ENCODE assay signal across 1 cellular context in the genomic region with DNA sequence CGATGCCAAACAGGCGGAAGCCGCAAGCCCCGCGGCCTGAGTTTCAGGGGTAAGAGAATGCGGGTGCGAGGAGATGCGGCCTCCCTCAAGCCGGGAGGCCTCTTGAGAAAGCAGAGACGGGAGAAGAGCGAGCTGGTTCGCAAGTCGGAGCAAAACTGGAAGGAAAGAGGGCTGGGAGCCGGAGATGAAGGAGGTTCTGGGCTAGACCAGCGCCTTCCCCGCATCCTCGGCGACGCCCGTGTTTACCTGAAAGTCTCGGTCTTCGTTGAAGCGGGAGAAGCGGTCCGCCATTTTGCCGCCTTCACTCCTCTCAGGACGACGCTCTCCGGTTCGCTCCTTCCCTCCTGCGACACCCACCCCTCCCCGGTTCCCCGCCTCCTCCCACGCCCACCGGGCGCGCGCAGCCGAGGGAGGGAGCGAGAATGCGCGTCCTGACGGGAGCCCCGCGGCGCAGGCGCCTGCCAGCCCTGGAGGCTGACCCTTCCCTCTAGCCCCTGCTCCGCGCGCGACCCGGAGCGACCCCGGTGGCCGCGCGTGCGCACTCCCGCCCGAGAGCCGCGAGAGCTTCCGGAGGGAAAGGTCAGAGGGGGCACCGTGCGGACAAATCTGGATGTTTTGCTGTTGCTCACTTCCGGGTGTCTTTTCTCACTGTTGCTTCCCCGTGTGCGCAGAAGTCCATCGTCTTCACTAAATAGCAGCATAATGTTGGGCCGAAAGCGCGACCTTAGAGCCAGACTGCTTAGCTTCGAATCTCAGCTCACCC.
TF ChIP-seq lines count a peak whose summit lies in the region.

Gene GPATCH8 (minus strand): TSS at position 327 of the 763 bp plus-strand sequence. CDS start 36 bp downstream, at position 291.

TF ChIP-seq in HepG2, 621 proteins besides CTCF, POLR2A, EP300 and RAD21 (continued from another document and continues in another):
- TF ChIP-seq, protein P1, sequence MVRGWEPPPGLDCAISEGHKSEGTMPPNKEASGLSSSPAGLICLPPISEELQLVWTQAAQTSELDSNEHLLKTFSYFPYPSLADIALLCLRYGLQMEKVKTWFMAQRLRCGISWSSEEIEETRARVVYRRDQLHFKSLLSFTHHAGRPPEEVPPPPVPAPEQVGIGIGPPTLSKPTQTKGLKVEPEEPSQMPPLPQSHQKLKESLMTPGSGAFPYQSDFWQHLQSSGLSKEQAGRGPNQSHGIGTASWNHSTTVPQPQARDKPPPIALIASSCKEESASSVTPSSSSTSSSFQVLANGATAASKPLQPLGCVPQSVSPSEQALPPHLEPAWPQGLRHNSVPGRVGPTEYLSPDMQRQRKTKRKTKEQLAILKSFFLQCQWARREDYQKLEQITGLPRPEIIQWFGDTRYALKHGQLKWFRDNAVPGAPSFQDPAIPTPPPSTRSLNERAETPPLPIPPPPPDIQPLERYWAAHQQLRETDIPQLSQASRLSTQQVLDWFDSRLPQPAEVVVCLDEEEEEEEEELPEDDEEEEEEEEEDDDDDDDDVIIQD (CRISPR knock-in tag; IDR thresholded peaks at IDR 0.05; ENCODE audit: low read depth): 0 out of 2 replicates have a peak, but pooled peaks have one; percentile 75
- TF ChIP-seq GATAD2A (CRISPR knock-in tag; IDR thresholded peaks at IDR 0.05) (peak; percentile 66; the same call in 1 of the 2 replicates), DMAP1 (CRISPR knock-in tag; IDR thresholded peaks at IDR 0.05) (peak; percentile 86), NFKB2 (CRISPR knock-in tag; IDR thresholded peaks at IDR 0.05; ENCODE audit: borderline replicate concordance) (peak; percentile 74; the same call in 1 of the 2 replicates), ZBTB49 (CRISPR knock-in tag; IDR thresholded peaks at IDR 0.05; ENCODE audit: borderline replicate concordance) (peak; percentile 91; the same call in 1 of the 2 replicates), DPF2 (CRISPR knock-in tag; IDR thresholded peaks at IDR 0.05; ENCODE audit: borderline replicate concordance, low read depth) (0 out of 2 replicates have a peak, but pooled peaks have one; percentile 12), KLF9 (CRISPR knock-in tag; IDR thresholded peaks at IDR 0.05; ENCODE audit: low read depth) (peak; percentile 86; the same call in 1 of the 2 replicates), SMC3 (IDR thresholded peaks at IDR 0.05; ENCODE audit: low read length) (no peak), MIER2 (CRISPR knock-in tag; IDR thresholded peaks at IDR 0.05) (no peak; the same call in 1 of the 2 replicates), ZNF597 (CRISPR knock-in tag; IDR thresholded peaks at IDR 0.05) (no peak), ZNF12 (CRISPR knock-in tag; IDR thresholded peaks at IDR 0.05) (peak; percentile 72), PHF20 (CRISPR knock-in tag; IDR thresholded peaks at IDR 0.05) (peak; percentile 94), SNAPC2 (CRISPR knock-in tag; IDR thresholded peaks at IDR 0.05) (peak; percentile 94; the same call in 1 of the 2 replicates), ZNF441 (CRISPR knock-in tag; IDR thresholded peaks at IDR 0.05; ENCODE audit: borderline replicate concordance) (peak; percentile 62; the same call in 1 of the 2 replicates), PRPF4 (IDR thresholded peaks at IDR 0.05; ENCODE audit: low read depth, low read length, poor library complexity, severe bottlenecking) (no peak), ZNF564 (CRISPR knock-in tag; IDR thresholded peaks at IDR 0.05) (peak; percentile 67; the same call in 1 of the 2 replicates), FOXA3 (CRISPR knock-in tag; IDR thresholded peaks at IDR 0.05) (0 out of 2 replicates have a peak, but pooled peaks have one; percentile 13), BRD4 (CRISPR knock-in tag; IDR thresholded peaks at IDR 0.05) (0 out of 2 replicates have a peak, but pooled peaks have one; percentile 64), MIER3 (CRISPR knock-in tag; IDR thresholded peaks at IDR 0.05; ENCODE audit: borderline replicate concordance) (peak; percentile 59; the same call in 1 of the 2 replicates), MIXL1 (CRISPR knock-in tag; IDR thresholded peaks at IDR 0.05) (0 out of 2 replicates have a peak, but pooled peaks have one; percentile 22), THAP9 (CRISPR knock-in tag; IDR thresholded peaks at IDR 0.05; ENCODE audit: borderline replicate concordance) (peak; percentile 77), KDM3A (CRISPR knock-in tag; IDR thresholded peaks at IDR 0.05; ENCODE audit: low read depth) (peak; percentile 3), KLF15 (CRISPR knock-in tag; IDR thresholded peaks at IDR 0.05; ENCODE audit: borderline replicate concordance) (no peak), SMARCE1 (IDR thresholded peaks at IDR 0.05; ENCODE audit: borderline replicate concordance) (no peak), FOXC1 (CRISPR knock-in tag; IDR thresholded peaks at IDR 0.05; ENCODE audit: borderline replicate concordance) (peak; percentile 91), ZBTB14 (CRISPR knock-in tag; IDR thresholded peaks at IDR 0.05) (peak; percentile 98), PHF5A (CRISPR knock-in tag; IDR thresholded peaks at IDR 0.05; ENCODE audit: low read depth, unreplicated experiment) (peak; percentile 49), HHEX (CRISPR knock-in tag; IDR thresholded peaks at IDR 0.05) (no peak)
- TF ChIP-seq, protein P2, sequence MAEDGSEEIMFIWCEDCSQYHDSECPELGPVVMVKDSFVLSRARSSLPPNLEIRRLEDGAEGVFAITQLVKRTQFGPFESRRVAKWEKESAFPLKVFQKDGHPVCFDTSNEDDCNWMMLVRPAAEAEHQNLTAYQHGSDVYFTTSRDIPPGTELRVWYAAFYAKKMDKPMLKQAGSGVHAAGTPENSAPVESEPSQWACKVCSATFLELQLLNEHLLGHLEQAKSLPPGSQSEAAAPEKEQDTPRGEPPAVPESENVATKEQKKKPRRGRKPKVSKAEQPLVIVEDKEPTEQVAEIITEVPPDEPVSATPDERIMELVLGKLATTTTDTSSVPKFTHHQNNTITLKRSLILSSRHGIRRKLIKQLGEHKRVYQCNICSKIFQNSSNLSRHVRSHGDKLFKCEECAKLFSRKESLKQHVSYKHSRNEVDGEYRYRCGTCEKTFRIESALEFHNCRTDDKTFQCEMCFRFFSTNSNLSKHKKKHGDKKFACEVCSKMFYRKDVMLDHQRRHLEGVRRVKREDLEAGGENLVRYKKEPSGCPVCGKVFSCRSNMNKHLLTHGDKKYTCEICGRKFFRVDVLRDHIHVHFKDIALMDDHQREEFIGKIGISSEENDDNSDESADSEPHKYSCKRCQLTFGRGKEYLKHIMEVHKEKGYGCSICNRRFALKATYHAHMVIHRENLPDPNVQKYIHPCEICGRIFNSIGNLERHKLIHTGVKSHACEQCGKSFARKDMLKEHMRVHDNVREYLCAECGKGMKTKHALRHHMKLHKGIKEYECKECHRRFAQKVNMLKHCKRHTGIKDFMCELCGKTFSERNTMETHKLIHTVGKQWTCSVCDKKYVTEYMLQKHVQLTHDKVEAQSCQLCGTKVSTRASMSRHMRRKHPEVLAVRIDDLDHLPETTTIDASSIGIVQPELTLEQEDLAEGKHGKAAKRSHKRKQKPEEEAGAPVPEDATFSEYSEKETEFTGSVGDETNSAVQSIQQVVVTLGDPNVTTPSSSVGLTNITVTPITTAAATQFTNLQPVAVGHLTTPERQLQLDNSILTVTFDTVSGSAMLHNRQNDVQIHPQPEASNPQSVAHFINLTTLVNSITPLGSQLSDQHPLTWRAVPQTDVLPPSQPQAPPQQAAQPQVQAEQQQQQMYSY (CRISPR knock-in tag; IDR thresholded peaks at IDR 0.05): no peak
- TF ChIP-seq, protein P3, sequence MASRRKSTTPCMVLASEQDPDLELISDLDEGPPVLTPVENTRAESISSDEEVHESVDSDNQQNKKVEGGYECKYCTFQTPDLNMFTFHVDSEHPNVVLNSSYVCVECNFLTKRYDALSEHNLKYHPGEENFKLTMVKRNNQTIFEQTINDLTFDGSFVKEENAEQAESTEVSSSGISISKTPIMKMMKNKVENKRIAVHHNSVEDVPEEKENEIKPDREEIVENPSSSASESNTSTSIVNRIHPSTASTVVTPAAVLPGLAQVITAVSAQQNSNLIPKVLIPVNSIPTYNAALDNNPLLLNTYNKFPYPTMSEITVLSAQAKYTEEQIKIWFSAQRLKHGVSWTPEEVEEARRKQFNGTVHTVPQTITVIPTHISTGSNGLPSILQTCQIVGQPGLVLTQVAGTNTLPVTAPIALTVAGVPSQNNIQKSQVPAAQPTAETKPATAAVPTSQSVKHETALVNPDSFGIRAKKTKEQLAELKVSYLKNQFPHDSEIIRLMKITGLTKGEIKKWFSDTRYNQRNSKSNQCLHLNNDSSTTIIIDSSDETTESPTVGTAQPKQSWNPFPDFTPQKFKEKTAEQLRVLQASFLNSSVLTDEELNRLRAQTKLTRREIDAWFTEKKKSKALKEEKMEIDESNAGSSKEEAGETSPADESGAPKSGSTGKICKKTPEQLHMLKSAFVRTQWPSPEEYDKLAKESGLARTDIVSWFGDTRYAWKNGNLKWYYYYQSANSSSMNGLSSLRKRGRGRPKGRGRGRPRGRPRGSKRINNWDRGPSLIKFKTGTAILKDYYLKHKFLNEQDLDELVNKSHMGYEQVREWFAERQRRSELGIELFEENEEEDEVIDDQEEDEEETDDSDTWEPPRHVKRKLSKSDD (CRISPR knock-in tag; IDR thresholded peaks at IDR 0.05; ENCODE audit: low read depth): no peak
- TF ChIP-seq, protein P4, sequence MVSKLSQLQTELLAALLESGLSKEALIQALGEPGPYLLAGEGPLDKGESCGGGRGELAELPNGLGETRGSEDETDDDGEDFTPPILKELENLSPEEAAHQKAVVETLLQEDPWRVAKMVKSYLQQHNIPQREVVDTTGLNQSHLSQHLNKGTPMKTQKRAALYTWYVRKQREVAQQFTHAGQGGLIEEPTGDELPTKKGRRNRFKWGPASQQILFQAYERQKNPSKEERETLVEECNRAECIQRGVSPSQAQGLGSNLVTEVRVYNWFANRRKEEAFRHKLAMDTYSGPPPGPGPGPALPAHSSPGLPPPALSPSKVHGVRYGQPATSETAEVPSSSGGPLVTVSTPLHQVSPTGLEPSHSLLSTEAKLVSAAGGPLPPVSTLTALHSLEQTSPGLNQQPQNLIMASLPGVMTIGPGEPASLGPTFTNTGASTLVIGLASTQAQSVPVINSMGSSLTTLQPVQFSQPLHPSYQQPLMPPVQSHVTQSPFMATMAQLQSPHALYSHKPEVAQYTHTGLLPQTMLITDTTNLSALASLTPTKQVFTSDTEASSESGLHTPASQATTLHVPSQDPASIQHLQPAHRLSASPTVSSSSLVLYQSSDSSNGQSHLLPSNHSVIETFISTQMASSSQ (IDR thresholded peaks at IDR 0.05; ENCODE audit: low read depth): no peak
- TF ChIP-seq, protein P4 (CRISPR knock-in tag; IDR thresholded peaks at IDR 0.05; ENCODE audit: borderline replicate concordance): 0 out of 2 replicates have a peak, but pooled peaks have one; percentile 2
